Comparison of ENCODE assay signal across 13 cellular contexts in the genomic region with DNA sequence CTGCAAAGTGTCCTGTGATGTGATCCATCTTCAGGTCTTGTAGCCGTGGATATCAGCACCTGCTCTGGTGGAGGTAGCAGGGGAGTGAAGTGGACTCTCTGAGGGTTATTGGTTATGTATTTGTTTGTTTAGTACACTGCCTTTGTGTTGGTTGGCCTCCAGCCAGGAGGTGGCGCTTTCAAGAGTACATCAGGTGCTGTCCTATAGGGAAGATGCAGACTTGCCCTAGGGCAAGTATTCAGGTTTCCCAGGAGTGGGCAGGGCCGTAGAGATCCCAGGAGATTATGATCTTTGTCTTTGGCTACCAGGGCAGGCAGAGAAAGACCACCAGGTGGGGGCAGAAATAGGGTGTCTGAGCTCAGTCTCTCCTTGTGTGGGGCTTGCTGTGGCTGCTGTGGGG.
A peak's percentile ranks its signal among the peaks of the same experiment; 100 is the strongest.
DNase-seq lines count a peak whose midpoint lies in the region; ATAC-seq and FAIRE-seq lines count a peak whose summit lies in the region.
"Had no signal": no experiment of that assay in that cellular context is flagged by ENCODE, and none has a peak within 500 bp of the region (broad histone marks: within the 10 kb centered on the region; RNA-seq: fewer than 3 reads in every experiment).

No MANE protein-coding gene starts in this region.

- ATAC-seq in HG03432 (IDR thresholded peaks at IDR 0.05; ENCODE audit: unreplicated experiment), result no peak
- ATAC-seq: stimulated activated naive B cell treated with anti-CD40 and anti-IgM and Interleukin-4, amounts not matched to agents 10 μg/mL and 1 μg/mL and 100 μg/mL, for 72 hours had no signal

- no peak overlapping the region for H4K5ac ChIP-seq in mesendoderm (ENCODE audit: low read length)

- no CpG with 5 or more reads among the region's 3 CpGs for WGBS in mesendoderm (ENCODE audit: extremely low coverage, insufficient coverage, low lambda C conversion rate)

- no peak overlapping the region for H2AK5ac ChIP-seq in mesendoderm (ENCODE audit: low read length)

- H3K4ac ChIP-seq in mesendoderm (ENCODE audit: low read depth, low read length), result no peak overlapping the region

- peak; percentile 46 for DNase-seq in DMS79 (lab: John Stamatoyannopoulos, UW)
- peak; percentile 16 for DNase-seq in HT1080 (ENCODE audit: low read depth)
- DNase-seq in NCI-H510A treated with DMSO at 0.1 percent for 48 hours (lab: John Stamatoyannopoulos, UW), result peak; percentile 75
- peak; percentile 67 for DNase-seq in mesendoderm
- DNase-seq in frontal cortex (ENCODE audit: low spot score in 2 of 2), result no peak
- no peak for DNase-seq in germinal center (ENCODE audit: low spot score)
- no peak for DNase-seq in EL
- DNase-seq: activated CD4-positive, alpha-beta memory T cell treated with anti-CD3 and anti-CD28 coated beads, Interleukin-2, amount 10 ng/mL, durations not matched to agents 7 days and 5 days; C1 segment of cervical spinal cord; mesenchymal stem cell; posterior cingulate gyrus; stimulated activated naive B cell treated with anti-CD40 and anti-IgM and Interleukin-4, amounts not matched to agents 10 μg/mL and 1 μg/mL and 100 μg/mL, for 72 hours had no signal

- H4K8ac ChIP-seq in mesendoderm (ENCODE audit: low read depth, low read length), result no peak overlapping the region

- H3K79me1 ChIP-seq in mesendoderm (ENCODE audit: low read length), result no peaks in the 10 kb centered on the region

- no peaks in the 10 kb centered on the region for H3K36me3 ChIP-seq in mesendoderm (ENCODE audit: control insufficient read depth, insufficient read depth, low read length)

- no peak overlapping the region for H2BK15ac ChIP-seq in mesendoderm (replicated peaks; ENCODE audit: low read depth)

- no peak for FAIRE-seq in frontal cortex (lab: Jason Lieb, UNC)

- no peak overlapping the region for H3K18ac ChIP-seq in mesendoderm (ENCODE audit: low read length)

- H2BK120ac ChIP-seq in mesendoderm (ENCODE audit: low read depth, low read length), result no peak overlapping the region

- no peak overlapping the region for H3K4me3 ChIP-seq in mesendoderm (ENCODE audit: low read length)

- no peak overlapping the region for H3K4me2 ChIP-seq in mesendoderm (ENCODE audit: low read length)

- H3K27me3 ChIP-seq in mesendoderm (ENCODE audit: insufficient read depth, low read length, poor library complexity), result no peaks in the 10 kb centered on the region

- H2BK5ac ChIP-seq in mesendoderm (ENCODE audit: low read length), result no peak overlapping the region

- no peaks in the 10 kb centered on the region for H3K79me2 ChIP-seq in mesendoderm (ENCODE audit: control insufficient read depth, insufficient read depth, low read length)

- H3K9ac ChIP-seq in mesendoderm (ENCODE audit: low read length), result no peak overlapping the region

- H3K56ac ChIP-seq in mesendoderm (ENCODE audit: low read length), result no peak overlapping the region

- H3K23ac ChIP-seq in mesendoderm (ENCODE audit: low read length), result no peak overlapping the region

- no peak overlapping the region for H3K27ac ChIP-seq in mesendoderm (ENCODE audit: low read depth, low read length)

- no peaks in the 10 kb centered on the region for H3K4me1 ChIP-seq in mesendoderm (ENCODE audit: control insufficient read depth, low read depth, low read length)

Comparison
In these comparisons a context has a peak if more than half of its experiments do, and no peak if none do; other contexts are left out.
1. DNase-seq: peak in DMS79 (single experiment), HT1080 (single experiment), NCI-H510A treated with DMSO at 0.1 percent for 48 hours (single experiment) and mesendoderm (single experiment); none in frontal cortex (0 of 2), germinal center (single experiment) and EL (single experiment).